Comparison of ENCODE assay signal across 9 cellular contexts in genomic region chr7:155796381-155797261, GRCh38. TPM values are rescaled to one million over a fixed set of nuclear protein-coding genes. Genes with fewer than 3 reads are reported as not detected.
DNase-seq lines count a peak whose midpoint lies in the region; ATAC-seq and TF ChIP-seq lines count a peak whose summit lies in the region.
"Had no signal": no experiment of that assay in that cellular context is flagged by ENCODE, and none has a peak within 500 bp of the region (broad histone marks: within the 10 kb centered on the region; RNA-seq: fewer than 3 reads in every experiment).

No MANE protein-coding gene starts in this region.

- no peak overlapping the region for H3K4me3 Mint-ChIP-seq in natural killer cell

- peak; percentile 90 for TF ChIP-seq CTCF in natural killer cell (IDR thresholded peaks at IDR 0.05)

- no peak overlapping the region for H3K27ac Mint-ChIP-seq in natural killer cell

- H3K9me3 Mint-ChIP-seq in natural killer cell: no peaks in the 10 kb centered on the region

- in situ Hi-C loops in Caki2 (cut with HindIII; ENCODE audit: low pct_unique_long_range_greater_than_20kb, low sequenced_read_pairs): no loop called here

- H3K36me3 Mint-ChIP-seq in natural killer cell: no peaks in the 10 kb centered on the region

- intact Hi-C loops in natural killer cell (cut with micrococcal nuclease): loop anchor here (10.0 kb wide), 1 partner anchor 1028 kb away; no protein-coding TSS in a partner anchor

- peaks cover 21 to 34% of the 10 kb centered on the region in 2 donors for H3K27me3 Mint-ChIP-seq in natural killer cell (ENCODE audit: low read depth in 2 of 2)

- peak; percentile 82 for ATAC-seq in GM21528 (IDR thresholded peaks at IDR 0.05; ENCODE audit: low FRiP score, unreplicated experiment)
- ATAC-seq in natural killer cell: peak; percentile 63 to 95 (median 72)
- peak; percentile 56 for ATAC-seq in stimulated activated naive CD8-positive, alpha-beta T cell treated with anti-CD3 and anti-CD28 coated beads, Interleukin-15, Interleukin-2, amounts not matched to agents 100 U/mL and 50 U/mL, for 24 hours
- no peak for ATAC-seq in GM18517 (IDR thresholded peaks at IDR 0.05; ENCODE audit: unreplicated experiment)

- DNase-seq in Caki2 (ENCODE audit: low read depth) (peak; percentile 21), NCI-H146 (lab: John Stamatoyannopoulos, UW) (peak; percentile 26), epidermal melanocyte (ENCODE audit: insufficient read length, low spot score) (peak; percentile 59), natural killer cell (peak; percentile 64)
- DNase-seq in activated CD8-positive, alpha-beta memory T cell treated with anti-CD3 and anti-CD28 coated beads for 48 hours (ENCODE audit: low read depth in 2 of 3, low spot score in 2 of 3): peak; percentile 46 to 65 (median 65)
- peak; percentile 80 for DNase-seq in stimulated activated naive CD8-positive, alpha-beta T cell treated with anti-CD3 and anti-CD28 coated beads, Interleukin-15, Interleukin-2, amounts not matched to agents 100 U/mL and 50 U/mL, for 24 hours

- peaks cover 0 to 7% of the 10 kb centered on the region in 2 donors for H3K4me1 Mint-ChIP-seq in natural killer cell

RNA-seq across cellular contexts. Expression of gene SHH, which starts 15.6 kb away (rescaled TPM):
- 8.7 and 18.5 TPM in 2 replicates for total RNA-seq in Caki2 (2014; rRNA removed; shearing (Covaris generic); ENCODE audit: low replicate concordance)
- not detected for total RNA-seq in natural killer cell
- total RNA-seq: RPMI7951 had no signal

Comparison
In these comparisons a context has a peak if more than half of its experiments do, and no peak if none do; other contexts are left out.
1. DNase-seq: peak in every context shown above with its lines; median percentile 80 in stimulated activated naive CD8-positive, alpha-beta T cell treated with anti-CD3 and anti-CD28 coated beads, Interleukin-15, Interleukin-2, amounts not matched to agents 100 U/mL and 50 U/mL, for 24 hours; 65 in activated CD8-positive, alpha-beta memory T cell treated with anti-CD3 and anti-CD28 coated beads for 48 hours; 64 in natural killer cell; 59 in epidermal melanocyte; 26 in NCI-H146; 21 in Caki2.